Comparison of ENCODE assay signal across 8 cellular contexts in the genomic region with DNA sequence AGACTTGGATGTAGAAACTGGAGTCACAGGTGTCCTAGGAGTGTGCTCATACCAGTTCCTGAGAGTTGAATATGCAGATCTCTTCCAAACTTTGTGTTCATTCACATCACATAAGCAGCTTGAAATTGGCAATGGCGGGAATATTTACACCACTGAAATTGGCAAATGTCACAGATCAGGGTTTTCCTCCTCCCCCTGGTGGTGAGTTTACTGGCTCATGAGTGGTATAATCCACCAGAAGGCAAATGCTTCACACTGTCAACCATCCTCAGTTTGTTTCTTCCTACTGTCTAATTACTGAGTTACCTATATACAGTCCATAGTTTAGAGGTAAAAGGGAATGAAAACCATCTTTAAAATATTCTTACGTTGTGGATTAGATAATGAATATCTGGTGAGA.
DNase-seq lines count a peak whose midpoint lies in the region; ATAC-seq, FAIRE-seq and TF ChIP-seq lines count a peak whose summit lies in the region.

No MANE protein-coding gene starts in this region.

- FAIRE-seq in GM12892 (lab: Jason Lieb, UNC): peak; percentile 82

- H2AFZ ChIP-seq in HCT116 (ENCODE audit: low read depth, low read length, poor library complexity, severe bottlenecking) (no peak overlapping the region), hepatocyte (no peak overlapping the region)

- H4K20me1 ChIP-seq in HCT116 (ENCODE audit: insufficient read depth) (no peaks in the 10 kb centered on the region), hepatocyte (ENCODE audit: insufficient read depth, poor library complexity, severe bottlenecking) (no peaks in the 10 kb centered on the region)

- H3K4me3 ChIP-seq in HCT116 (replicated peaks in 1 of 2; ENCODE audit: low read depth in 1 of 2, low read length in 2 of 2): no peak overlapping the region
- H3K4me3 ChIP-seq in liver (ENCODE audit: low read depth in 1 of 3, low read length in 3 of 3): no peak overlapping the region
- H3K4me3 ChIP-seq in hepatocyte: no peak overlapping the region

- no peaks in the 10 kb centered on the region for H3K79me2 ChIP-seq in HCT116 (ENCODE audit: insufficient read depth, low read length)
- no peaks in the 10 kb centered on the region for H3K79me2 ChIP-seq in hepatocyte

- no peak for DNase-seq in GM12892 (ENCODE audit: insufficient read length)
- DNase-seq in HCT116 (ENCODE audit: low read depth, low spot score): no peak
- peak in 4 of 5 donors; percentile 4 to 17 (median 10) for DNase-seq in T-helper 1 cell
- no peak for DNase-seq in NCI-H345 (lab: John Stamatoyannopoulos, UW)
- no peak for DNase-seq in hepatocyte (ENCODE audit: low spot score)
- no peak for DNase-seq in NCI-H187 (lab: John Stamatoyannopoulos, UW)
- DNase-seq in dedifferentiated amniotic fluid mesenchymal stem cell (ENCODE audit: extremely low spot score): no peak

- 78% methylated on average over 2 of the region's 2 CpGs for WGBS in liver
- WGBS in hepatocyte (ENCODE audit: low lambda C conversion rate, missing lambda C conversion rate): 78% methylated on average over 2 of the region's 2 CpGs

- intact Hi-C loops in HCT116 (cut with micrococcal nuclease): no loop called here

- no peaks in the 10 kb centered on the region for H3K4me1 ChIP-seq in HCT116 (ENCODE audit: control insufficient read depth in 1 of 2, insufficient read depth in 2 of 2, low read length in 2 of 2)
- no peaks in the 10 kb centered on the region for H3K4me1 ChIP-seq in liver (ENCODE audit: control insufficient read depth in 4 of 4, insufficient read depth in 4 of 4, low read length in 3 of 4)
- no peaks in the 10 kb centered on the region for H3K4me1 ChIP-seq in hepatocyte (ENCODE audit: insufficient read depth)

- no peaks in the 10 kb centered on the region for H3K36me3 ChIP-seq in HCT116 (ENCODE audit: control insufficient read depth in 1 of 2, insufficient read depth in 2 of 2, low read length in 2 of 2)
- H3K36me3 ChIP-seq in liver (ENCODE audit: control insufficient read depth in 4 of 4, insufficient read depth in 3 of 4, low read depth in 1 of 4, low read length in 3 of 4): no peaks in the 10 kb centered on the region
- H3K36me3 ChIP-seq in hepatocyte (replicated peaks; ENCODE audit: insufficient read depth, low read depth): no peaks in the 10 kb centered on the region

- RAD21 ChIA-PET in HCT116 (lab: Charles Lee; ENCODE audit: low non-redundant PET in 1 of 2, low total read pairs in 2 of 2, uncharacterized antibody in 2 of 2, unreplicated experiment in 2 of 2): no interaction called here

- H3K27ac ChIP-seq in HCT116 (ENCODE audit: low read depth, low read length) (no peak overlapping the region), liver (ENCODE audit: low read depth in 1 of 2, low read length in 2 of 2) (no peak overlapping the region), hepatocyte (no peak overlapping the region)

- H3K9me2 ChIP-seq in HCT116 (ENCODE audit: insufficient read depth): no peaks in the 10 kb centered on the region
- H3K9me2 ChIP-seq in hepatocyte (replicated peaks; ENCODE audit: insufficient read depth): no peaks in the 10 kb centered on the region

- POLR2A ChIA-PET in HCT116 (lab: Charles Lee): no interaction called here

- TF ChIP-seq RAD21 in HCT116 (IDR thresholded peaks at IDR 0.05; ENCODE audit: low read depth): peak; percentile 21; the same call in 1 of the 2 replicates
- peak; percentile 7 to 38 for TF ChIP-seq RAD21 in liver (IDR thresholded peaks at IDR 0.05)

- no peak overlapping the region for H3K4me2 ChIP-seq in HCT116 (ENCODE audit: low read length)
- no peak overlapping the region for H3K4me2 ChIP-seq in hepatocyte

- TF ChIP-seq CTCF in HCT116 (IDR thresholded peaks at IDR 0.05 in 2 of 3, conservative IDR thresholded peaks at IDR 0.05 in 1 of 3; ENCODE audit: borderline replicate concordance in 1 of 3, insufficient read depth in 1 of 3, low read depth in 2 of 3, low read length in 2 of 3) (peak in 2 of 3 experiments; percentile 16 to 36; a peak in 1 of 6 replicates), liver (IDR thresholded peaks at IDR 0.05; ENCODE audit: low read depth, low read length, missing input control) (no peak), hepatocyte (IDR thresholded peaks at IDR 0.05; ENCODE audit: poor library complexity) (no peak)

- CTCF ChIA-PET in HCT116 (lab: Charles Lee): no interaction called here

- TF ChIP-seq POLR2A in GM12892 (IDR thresholded peaks at IDR 0.05; ENCODE audit: low read depth, low read length): no peak
- no peak for TF ChIP-seq POLR2A in HCT116 (IDR thresholded peaks at IDR 0.05; ENCODE audit: borderline replicate concordance, extremely low read depth, insufficient read depth, insufficient read length)

- H3K9ac ChIP-seq in HCT116 (ENCODE audit: low read length): no peak overlapping the region
- no peak overlapping the region for H3K9ac ChIP-seq in liver (ENCODE audit: low read depth in 1 of 2, low read length in 2 of 2)

- no peaks in the 10 kb centered on the region for H3K9me3 ChIP-seq in HCT116 (ENCODE audit: control insufficient read depth in 1 of 2, insufficient read depth in 1 of 2, low read depth in 1 of 2, low read length in 2 of 2)
- H3K9me3 ChIP-seq in liver (ENCODE audit: control insufficient read depth in 4 of 4, low read length in 3 of 4): peaks cover 0 to 3% (median 0%) of the 10 kb centered on the region in 4 donors
- no peaks in the 10 kb centered on the region for H3K9me3 ChIP-seq in hepatocyte (ENCODE audit: low read depth)

- H3K27me3 ChIP-seq in HCT116 (ENCODE audit: insufficient read depth, low read length) (no peaks in the 10 kb centered on the region), liver (ENCODE audit: control insufficient read depth in 4 of 4, insufficient read depth in 4 of 4, low read length in 3 of 4) (no peaks in the 10 kb centered on the region), hepatocyte (no peaks in the 10 kb centered on the region)

- ATAC-seq in HCT116: no peak

- no TSS peak for BruUV-seq in HCT116 (replicated peaks; lab: Mats Ljungman, UMichigan)

TF ChIP-seq in HCT116, 20 proteins besides CTCF, POLR2A, EP300 and RAD21:
- TF ChIP-seq FOSL1 (IDR thresholded peaks at IDR 0.05; ENCODE audit: low read depth) (no peak), SRF (IDR thresholded peaks at IDR 0.05; ENCODE audit: low read depth) (no peak), CBX3 (IDR thresholded peaks at IDR 0.05; ENCODE audit: low read depth) (no peak), EGR1 (IDR thresholded peaks at IDR 0.05; ENCODE audit: low read depth) (no peak), JUND (IDR thresholded peaks at IDR 0.05) (no peak)

TF ChIP-seq in liver, 16 proteins besides CTCF, POLR2A, EP300 and RAD21:
- TF ChIP-seq TAF1 (conservative IDR thresholded peaks at IDR 0.05): no peak
- no peak for TF ChIP-seq YY1 (IDR thresholded peaks at IDR 0.05)
- TF ChIP-seq, protein P1, sequence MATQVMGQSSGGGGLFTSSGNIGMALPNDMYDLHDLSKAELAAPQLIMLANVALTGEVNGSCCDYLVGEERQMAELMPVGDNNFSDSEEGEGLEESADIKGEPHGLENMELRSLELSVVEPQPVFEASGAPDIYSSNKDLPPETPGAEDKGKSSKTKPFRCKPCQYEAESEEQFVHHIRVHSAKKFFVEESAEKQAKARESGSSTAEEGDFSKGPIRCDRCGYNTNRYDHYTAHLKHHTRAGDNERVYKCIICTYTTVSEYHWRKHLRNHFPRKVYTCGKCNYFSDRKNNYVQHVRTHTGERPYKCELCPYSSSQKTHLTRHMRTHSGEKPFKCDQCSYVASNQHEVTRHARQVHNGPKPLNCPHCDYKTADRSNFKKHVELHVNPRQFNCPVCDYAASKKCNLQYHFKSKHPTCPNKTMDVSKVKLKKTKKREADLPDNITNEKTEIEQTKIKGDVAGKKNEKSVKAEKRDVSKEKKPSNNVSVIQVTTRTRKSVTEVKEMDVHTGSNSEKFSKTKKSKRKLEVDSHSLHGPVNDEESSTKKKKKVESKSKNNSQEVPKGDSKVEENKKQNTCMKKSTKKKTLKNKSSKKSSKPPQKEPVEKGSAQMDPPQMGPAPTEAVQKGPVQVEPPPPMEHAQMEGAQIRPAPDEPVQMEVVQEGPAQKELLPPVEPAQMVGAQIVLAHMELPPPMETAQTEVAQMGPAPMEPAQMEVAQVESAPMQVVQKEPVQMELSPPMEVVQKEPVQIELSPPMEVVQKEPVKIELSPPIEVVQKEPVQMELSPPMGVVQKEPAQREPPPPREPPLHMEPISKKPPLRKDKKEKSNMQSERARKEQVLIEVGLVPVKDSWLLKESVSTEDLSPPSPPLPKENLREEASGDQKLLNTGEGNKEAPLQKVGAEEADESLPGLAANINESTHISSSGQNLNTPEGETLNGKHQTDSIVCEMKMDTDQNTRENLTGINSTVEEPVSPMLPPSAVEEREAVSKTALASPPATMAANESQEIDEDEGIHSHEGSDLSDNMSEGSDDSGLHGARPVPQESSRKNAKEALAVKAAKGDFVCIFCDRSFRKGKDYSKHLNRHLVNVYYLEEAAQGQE (IDR thresholded peaks at IDR 0.05): no peak
- TF ChIP-seq, protein P2, sequence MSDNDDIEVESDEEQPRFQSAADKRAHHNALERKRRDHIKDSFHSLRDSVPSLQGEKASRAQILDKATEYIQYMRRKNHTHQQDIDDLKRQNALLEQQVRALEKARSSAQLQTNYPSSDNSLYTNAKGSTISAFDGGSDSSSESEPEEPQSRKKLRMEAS (IDR thresholded peaks at IDR 0.05): no peak
- TF ChIP-seq HNF4A (conservative IDR thresholded peaks at IDR 0.05): no peak
- TF ChIP-seq JUND (IDR thresholded peaks at IDR 0.05): no peak
- TF ChIP-seq RXRA (IDR thresholded peaks at IDR 0.05): no peak
- no peak for TF ChIP-seq FOXA1 (IDR thresholded peaks at IDR 0.05)
- TF ChIP-seq SP1 (IDR thresholded peaks at IDR 0.05): no peak
- no peak for TF ChIP-seq EGR1 (IDR thresholded peaks at IDR 0.05; ENCODE audit: low read depth in 2 of 2)
- no peak for TF ChIP-seq GABPA (IDR thresholded peaks at IDR 0.05 in 1 of 2, conservative IDR thresholded peaks at IDR 0.05 in 1 of 2)
- TF ChIP-seq, protein P3, sequence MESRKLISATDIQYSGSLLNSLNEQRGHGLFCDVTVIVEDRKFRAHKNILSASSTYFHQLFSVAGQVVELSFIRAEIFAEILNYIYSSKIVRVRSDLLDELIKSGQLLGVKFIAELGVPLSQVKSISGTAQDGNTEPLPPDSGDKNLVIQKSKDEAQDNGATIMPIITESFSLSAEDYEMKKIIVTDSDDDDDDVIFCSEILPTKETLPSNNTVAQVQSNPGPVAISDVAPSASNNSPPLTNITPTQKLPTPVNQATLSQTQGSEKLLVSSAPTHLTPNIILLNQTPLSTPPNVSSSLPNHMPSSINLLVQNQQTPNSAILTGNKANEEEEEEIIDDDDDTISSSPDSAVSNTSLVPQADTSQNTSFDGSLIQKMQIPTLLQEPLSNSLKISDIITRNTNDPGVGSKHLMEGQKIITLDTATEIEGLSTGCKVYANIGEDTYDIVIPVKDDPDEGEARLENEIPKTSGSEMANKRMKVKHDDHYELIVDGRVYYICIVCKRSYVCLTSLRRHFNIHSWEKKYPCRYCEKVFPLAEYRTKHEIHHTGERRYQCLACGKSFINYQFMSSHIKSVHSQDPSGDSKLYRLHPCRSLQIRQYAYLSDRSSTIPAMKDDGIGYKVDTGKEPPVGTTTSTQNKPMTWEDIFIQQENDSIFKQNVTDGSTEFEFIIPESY (IDR thresholded peaks at IDR 0.05): no peak
- TF ChIP-seq HNF4G (IDR thresholded peaks at IDR 0.05): no peak

Comparison
In these comparisons a context has a peak if more than half of its experiments do, and no peak if none do; other contexts are left out.
1. DNase-seq: peak in T-helper 1 cell (4 of 5); none in GM12892 (single experiment), HCT116 (single experiment), NCI-H345 (single experiment), hepatocyte (single experiment), NCI-H187 (0 of 2) and dedifferentiated amniotic fluid mesenchymal stem cell (single experiment).
2. CTCF ChIP-seq: peak in HCT116 (2 of 3); none in liver (single experiment) and hepatocyte (single experiment).